ENCODE assay signal across 15 cellular contexts in genomic region chr7:99455874-99456273, GRCh38. TPM values are rescaled to one million over a fixed set of nuclear protein-coding genes. Genes with fewer than 3 reads are reported as not detected.
A peak's percentile ranks its signal among the peaks of the same experiment; 100 is the strongest.
DNase-seq lines count a peak whose midpoint lies in the region; ATAC-seq, FAIRE-seq and TF ChIP-seq lines count a peak whose summit lies in the region.
"Had no signal": no experiment of that assay in that cellular context is flagged by ENCODE, and none has a peak within 500 bp of the region (broad histone marks: within the 10 kb centered on the region; RNA-seq: fewer than 3 reads in every experiment).

No MANE protein-coding gene starts in this region.

- H3K27ac Mint-ChIP-seq in Caco-2 (ENCODE audit: unreplicated experiment) (peak overlapping the region; percentile 48), nephron progenitor cell (peak overlapping the region; percentile 74)

- H3K4me1 Mint-ChIP-seq in Caco-2 (ENCODE audit: low read depth, unreplicated experiment) (peaks cover 19% of the 10 kb centered on the region), nephron progenitor cell (peaks cover 5% of the 10 kb centered on the region)

- POLR2A ChIA-PET in Caco-2 (lab: Charles Lee): interaction anchor here (0.6 kb wide), 1 partner anchor 36 kb away, joined by 3 read pairs; no protein-coding TSS in a partner anchor

- H3K27me3 Mint-ChIP-seq in Caco-2 (ENCODE audit: insufficient read depth, unreplicated experiment) (no peaks in the 10 kb centered on the region), nephron progenitor cell (ENCODE audit: low read depth, poor library complexity) (peaks cover 2% of the 10 kb centered on the region)
- H3K27me3 Mint-ChIP-seq: CD8-positive, alpha-beta memory T cell had no signal

- no peak for ATAC-seq in HG02884 (IDR thresholded peaks at IDR 0.05; ENCODE audit: unreplicated experiment)

- H3K36me3 ChIP-seq in Caco-2 (ENCODE audit: control insufficient read depth, insufficient read depth, low read length) (peaks cover 13% of the 10 kb centered on the region), bronchial epithelial cell (ENCODE audit: control insufficient read depth, insufficient read depth, low read length) (peaks cover 41% of the 10 kb centered on the region)

- BruUV-seq in Caco-2 (replicated peaks; lab: Mats Ljungman, UMichigan): no TSS peak

- H3K4me3 Mint-ChIP-seq in Caco-2 (ENCODE audit: unreplicated experiment): no peak overlapping the region
- no peak overlapping the region for H3K4me3 Mint-ChIP-seq in nephron progenitor cell

- no peaks in the 10 kb centered on the region for H3K9me3 ChIP-seq in Caco-2

- H3K4me3 ChIP-seq in Caco-2 (ENCODE audit: low read depth, low read length) (no peak overlapping the region), bronchial epithelial cell (ENCODE audit: low read depth, low read length) (no peak overlapping the region)
- H3K4me3 ChIP-seq: SK-N-MC had no signal

- H3K4me1 ChIP-seq in Caco-2: no peaks in the 10 kb centered on the region

- FAIRE-seq in bronchial epithelial cell (lab: Jason Lieb, UNC): peak; percentile 13
- FAIRE-seq: GM18507, HTR-8/SVneo had no signal

- peak overlapping the region; percentile 98 for H3K27ac ChIP-seq in 22Rv1
- H3K27ac ChIP-seq: SK-N-MC had no signal

- no peak for DNase-seq in Caco-2
- DNase-seq in bronchial epithelial cell (ENCODE audit: low read depth): no peak
- no peak for DNase-seq in nephron progenitor cell
- DNase-seq in mesenteric fat pad (ENCODE audit: low spot score): no peak
- DNase-seq in activated CD4-positive, alpha-beta T cell treated with anti-CD3 and anti-CD28 coated beads for 1 hour: no peak
- DNase-seq: CD8-positive, alpha-beta memory T cell; DMS153; NCI-H1048; NCI-H226; NCI-H526 had no signal

- TF ChIP-seq CTCF in 22Rv1 (IDR thresholded peaks at IDR 0.05) (no peak), Caco-2 (IDR thresholded peaks at IDR 0.05; ENCODE audit: insufficient read depth in 1 of 2, low read depth in 1 of 2, low read length in 1 of 2, severe bottlenecking in 1 of 2, unreplicated experiment in 1 of 2) (no peak), bronchial epithelial cell (IDR thresholded peaks at IDR 0.05; ENCODE audit: insufficient read depth, low read length, severe bottlenecking) (no peak), nephron progenitor cell (IDR thresholded peaks at IDR 0.05) (no peak)

- intact Hi-C loops in Caco-2 (cut with micrococcal nuclease; ENCODE audit: unreplicated experiment): no loop called here

- CTCF ChIA-PET in Caco-2 (lab: Charles Lee): no interaction called here

- H3K36me3 Mint-ChIP-seq in Caco-2 (ENCODE audit: insufficient read depth, unreplicated experiment) (peaks cover 93% of the 10 kb centered on the region), nephron progenitor cell (ENCODE audit: low read depth) (peaks cover 56% of the 10 kb centered on the region)

- H3K27me3 ChIP-seq in Caco-2 (replicated peaks; ENCODE audit: control insufficient read depth, insufficient read depth, low read length): no peaks in the 10 kb centered on the region
- H3K27me3 ChIP-seq in bronchial epithelial cell (ENCODE audit: control insufficient read depth, insufficient read depth, low read length): no peaks in the 10 kb centered on the region

- H3K9me3 Mint-ChIP-seq in Caco-2 (ENCODE audit: unreplicated experiment) (no peaks in the 10 kb centered on the region), nephron progenitor cell (no peaks in the 10 kb centered on the region)
- H3K9me3 Mint-ChIP-seq: CD8-positive, alpha-beta memory T cell had no signal

RNA-seq across cellular contexts. Expression of gene ATP5MF, which starts 10.1 kb away (rescaled TPM):
- 554 and 595 TPM in 2 replicates for total RNA-seq in Caco-2 (2022)
- 241 and 333 TPM in 2 replicates for total RNA-seq in bronchial epithelial cell
- 256 TPM for total RNA-seq in mesenteric fat pad

RNA-seq across cellular contexts. Expression of gene ZNF789, which starts 16.8 kb away (rescaled TPM):
- 30.1 and 32.3 TPM in 2 replicates for total RNA-seq in Caco-2 (2022)
- 2.9 and 4.1 TPM in 2 replicates for total RNA-seq in bronchial epithelial cell
- 7.8 TPM for total RNA-seq in mesenteric fat pad

RNA-seq across cellular contexts. Expression of gene CPSF4, which starts 17.1 kb away (rescaled TPM):
- total RNA-seq in Caco-2 (2022) (133 and 158 TPM in 2 replicates), bronchial epithelial cell (48.3 and 54.5 TPM in 2 replicates), mesenteric fat pad (54.7 TPM)

RNA-seq across cellular contexts. Expression of gene PTCD1, which starts 17.3 kb away (rescaled TPM):
- total RNA-seq in Caco-2 (2022): 59.6 TPM in 2 replicates
- total RNA-seq in bronchial epithelial cell: 10.6 and 11.3 TPM in 2 replicates
- 11.7 TPM for total RNA-seq in mesenteric fat pad

RNA-seq across cellular contexts. Expression of gene ZNF394, which starts 44.2 kb away (rescaled TPM):
- total RNA-seq in Caco-2 (2022): 29.6 and 31.8 TPM in 2 replicates
- total RNA-seq in bronchial epithelial cell: 20.4 and 24.2 TPM in 2 replicates
- 24.4 TPM for total RNA-seq in mesenteric fat pad
